Comparison of ENCODE assay signal across 24 cellular contexts in the genomic region with DNA sequence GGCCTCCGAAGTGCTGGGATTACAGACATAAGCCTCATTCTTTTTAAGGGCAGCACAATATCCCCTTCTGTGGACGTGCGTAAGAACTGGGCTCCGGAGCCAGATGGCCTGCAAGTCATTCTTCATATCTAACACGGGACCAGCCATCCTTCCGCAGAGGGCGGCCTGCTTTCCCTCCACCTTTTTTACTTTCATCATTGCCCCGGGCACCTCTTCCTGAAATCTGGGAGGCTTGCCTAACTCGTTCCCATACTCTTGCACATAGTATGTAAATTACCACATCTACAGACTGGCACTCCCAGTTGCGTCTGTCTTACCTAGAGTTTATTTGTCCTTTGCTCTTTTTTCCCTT.
"Had no signal": no experiment of that assay in that cellular context is flagged by ENCODE, and none has a peak within 500 bp of the region (broad histone marks: within the 10 kb centered on the region; RNA-seq: fewer than 3 reads in every experiment).

No MANE protein-coding gene starts in this region.

- H3K36me3 ChIP-seq: adrenal gland, left lung, prostate gland, right atrium auricular region, tibial artery, vagina had no signal

- H3K4me3 ChIP-seq: adrenal gland, left lung, prostate gland, right atrium auricular region, tibial artery, vagina had no signal

- H3K27me3 ChIP-seq: adrenal gland, left lung, right atrium auricular region, tibial artery, vagina had no signal

- H3K27me3 Mint-ChIP-seq: effector memory CD8-positive, alpha-beta T cell had no signal

- ATAC-seq: activated CD4-positive, alpha-beta T cell treated with anti-CD3 and anti-CD28 coated beads for 36 hours; activated naive CD4-positive, alpha-beta T cell treated with anti-CD3 and anti-CD28 coated beads, Interleukin-2, amount 50 U/mL, for 72 hours; effector memory CD8-positive, alpha-beta T cell; left lung; WTC11 had no signal

- H3K27ac ChIP-seq: adrenal gland, prostate gland, right atrium auricular region, tibial artery, vagina had no signal

- H3K9me3 ChIP-seq: adrenal gland, left lung, prostate gland, right atrium auricular region, tibial artery, vagina had no signal

- H3K36me3 Mint-ChIP-seq: activated naive CD4-positive, alpha-beta T cell treated with anti-CD3 and anti-CD28 coated beads, Interleukin-2, amount 50 U/mL, for 72 hours had no signal

- H3K27ac Mint-ChIP-seq: activated CD4-positive, alpha-beta T cell treated with anti-CD3 and anti-CD28 coated beads for 36 hours; activated naive CD4-positive, alpha-beta T cell treated with anti-CD3 and anti-CD28 coated beads, Interleukin-2, amount 50 U/mL, for 72 hours; activated T-helper 1 cell treated with anti-CD3 and anti-CD28 coated beads, Interleukin-12 subunit alpha, Interleukin-12 subunit beta, Interleukin-2, Interleukin-4 antibody, amounts not matched to agents 30 ng/mL and 10 ng/mL and 1 ng/mL, durations not matched to agents 14 hours and 24 hours and 36 hours; effector memory CD8-positive, alpha-beta T cell; T-helper 2 cell treated with Interferon-gamma antibody and Interleukin-4, amounts not matched to agents 5 μg/mL and 100 μg/mL, for 36 hours; WTC11 had no signal

- DNase-seq: activated CD4-positive, alpha-beta T cell treated with anti-CD3 and anti-CD28 coated beads for 36 hours; activated CD4-positive, alpha-beta T cell treated with anti-CD3 and anti-CD28 coated beads, Interleukin-2, amount 50 U/mL, for 48 hours; activated gamma-delta T cell treated with Interleukin-2 at 50 U/mL for 16 hours; adrenal gland; dermis blood vessel endothelial cell; effector memory CD8-positive, alpha-beta T cell; foreskin fibroblast; glutamatergic neuron; left lung; mammary epithelial cell; stimulated activated CD4-positive, alpha-beta T cell treated with anti-CD3 and anti-CD28 coated beads, Interleukin-12 subunit alpha, Interleukin-12 subunit beta, amount 100 ng/mL, for 4 hours; stimulated activated CD4-positive, alpha-beta T cell treated with anti-CD3 and anti-CD28 coated beads, Interleukin-1b, Interleukin-23, amount 100 ng/mL, for 48 hours; stimulated activated CD8-positive, alpha-beta memory T cell treated with anti-CD3 and anti-CD28 coated beads, Interleukin-4, amount 100 ng/mL, for 48 hours; stimulated activated naive CD4-positive, alpha-beta T cell treated with Interleukin-2 at 50 U/mL for 16 hours; substantia nigra had no signal

- H3K4me1 Mint-ChIP-seq: activated CD4-positive, alpha-beta T cell treated with anti-CD3 and anti-CD28 coated beads for 36 hours had no signal

- H3K4me1 ChIP-seq: adrenal gland, prostate gland, right atrium auricular region, tibial artery, vagina had no signal

- H3K4me3 Mint-ChIP-seq: activated CD4-positive, alpha-beta T cell treated with anti-CD3 and anti-CD28 coated beads for 36 hours; activated T-helper 1 cell treated with anti-CD3 and anti-CD28 coated beads, Interleukin-12 subunit alpha, Interleukin-12 subunit beta, Interleukin-2, Interleukin-4 antibody, amounts not matched to agents 30 ng/mL and 10 ng/mL and 1 ng/mL, durations not matched to agents 14 hours and 24 hours and 36 hours; effector memory CD8-positive, alpha-beta T cell; neural crest cell; T-helper 2 cell treated with Interferon-gamma antibody and Interleukin-4, amounts not matched to agents 5 μg/mL and 100 μg/mL, for 36 hours; WTC11 had no signal

- H3K9me3 Mint-ChIP-seq: activated naive CD4-positive, alpha-beta T cell treated with anti-CD3 and anti-CD28 coated beads, Interleukin-2, amount 50 U/mL, for 72 hours; activated T-helper 1 cell treated with anti-CD3 and anti-CD28 coated beads, Interleukin-12 subunit alpha, Interleukin-12 subunit beta, Interleukin-2, Interleukin-4 antibody, amounts not matched to agents 30 ng/mL and 10 ng/mL and 1 ng/mL, durations not matched to agents 14 hours and 24 hours and 36 hours; effector memory CD8-positive, alpha-beta T cell; neural crest cell; T-helper 2 cell treated with Interferon-gamma antibody and Interleukin-4, amounts not matched to agents 5 μg/mL and 100 μg/mL, for 36 hours; WTC11 had no signal
